ENCODE assay signal across 14 cellular contexts in genomic region chr19:57078802-57079201, GRCh38.
A peak's percentile ranks its signal among the peaks of the same experiment; 100 is the strongest.
DNase-seq lines count a peak whose midpoint lies in the region; ATAC-seq lines count a peak whose summit lies in the region.
"Had no signal": no experiment of that assay in that cellular context is flagged by ENCODE, and none has a peak within 500 bp of the region (broad histone marks: within the 10 kb centered on the region; RNA-seq: fewer than 3 reads in every experiment).

No MANE protein-coding gene starts in this region.

- no peaks in the 10 kb centered on the region for H3K9me3 ChIP-seq in NT2/D1 (ENCODE audit: insufficient read depth, low read length)

- no peak overlapping the region for H3K9ac ChIP-seq in NT2/D1 (ENCODE audit: insufficient read length, low read depth)

- no peak for ATAC-seq in GM18520 (IDR thresholded peaks at IDR 0.05; ENCODE audit: unreplicated experiment)
- ATAC-seq: A549; CD8-positive, alpha-beta T cell had no signal

- no peaks in the 10 kb centered on the region for H3K27me3 ChIP-seq in NT2/D1 (ENCODE audit: insufficient read depth, insufficient read length)

- DNase-seq in NCI-H748 (lab: John Stamatoyannopoulos, UW; ENCODE audit: unreplicated experiment) (peak; percentile 72), NCI-H748 treated with DMSO at 0.1 percent for 48 hours (lab: John Stamatoyannopoulos, UW) (no peak), NT2/D1 (ENCODE audit: low read depth, low spot score) (peak; percentile 47), left kidney (ENCODE audit: low read depth, low spot score) (peak; percentile 86), retina (peak; percentile 72), AG20443 (ENCODE audit: low spot score) (no peak), NCI-H1048 (lab: John Stamatoyannopoulos, UW) (no peak)
- DNase-seq: Caco-2; CD8-positive, alpha-beta T cell; HCEC 1CT; HFFc6; IMR-90 had no signal

- no peaks in the 10 kb centered on the region for H3K4me1 ChIP-seq in NT2/D1 (ENCODE audit: insufficient read depth, insufficient read length)
- H3K4me1 ChIP-seq: A549, Caco-2 had no signal

- H3K36me3 ChIP-seq in NT2/D1 (ENCODE audit: insufficient read depth, insufficient read length, low read length), result no peaks in the 10 kb centered on the region

- no peak overlapping the region for H3K4me3 ChIP-seq in NT2/D1 (ENCODE audit: insufficient read length, low read depth)
- H3K4me3 ChIP-seq: A549 had no signal

Comparison
In these comparisons a context has a peak if more than half of its experiments do, and no peak if none do; other contexts are left out.
1. DNase-seq: peak in NCI-H748 (single experiment), NT2/D1 (single experiment), left kidney (single experiment) and retina (single experiment); none in NCI-H748 treated with DMSO at 0.1 percent for 48 hours (single experiment), AG20443 (single experiment) and NCI-H1048 (single experiment).